8 cellular contexts compared by ENCODE assay signal in genomic region chr20:63864978-63865640, GRCh38. TPM values are rescaled to one million over a fixed set of nuclear protein-coding genes. Genes with fewer than 3 reads are reported as not detected.
DNase-seq lines count a peak whose midpoint lies in the region; ATAC-seq and TF ChIP-seq lines count a peak whose summit lies in the region.

TPD52L2 (plus strand) TSS chr20:63865270; CDS start chr20:63865366, 96 bp downstream.

- no peaks in the 10 kb centered on the region for H3K27me3 Mint-ChIP-seq in activated CD4-positive, alpha-beta T cell treated with anti-CD3 and anti-CD28 coated beads, Interleukin-2, amount 10 ng/mL, durations not matched to agents 7 days and 5 days

- H3K4me1 Mint-ChIP-seq in activated CD4-positive, alpha-beta T cell treated with anti-CD3 and anti-CD28 coated beads, Interleukin-2, amount 10 ng/mL, durations not matched to agents 7 days and 5 days = peaks cover 30% of the 10 kb centered on the region

- peak within 1 kb of the TSS; percentile 85 for H3K4me3 ChIP-seq in BJ (ENCODE audit: low read depth, low read length)

- H3K36me3 ChIP-seq in BJ (ENCODE audit: control insufficient read depth, insufficient read depth, low read length) = peaks cover 27% of the 10 kb centered on the region

- ATAC-seq in GM19324 (IDR thresholded peaks at IDR 0.05; ENCODE audit: low FRiP score, unreplicated experiment) (peak; percentile 78), HG03469 (IDR thresholded peaks at IDR 0.05; ENCODE audit: unreplicated experiment) (peak; percentile 46), left colon (peak; percentile 82)

- peak within 1 kb of the TSS; percentile 94 for H3K27ac Mint-ChIP-seq in activated CD4-positive, alpha-beta T cell treated with anti-CD3 and anti-CD28 coated beads, Interleukin-2, amount 10 ng/mL, durations not matched to agents 7 days and 5 days

- no peaks in the 10 kb centered on the region for H3K9me3 Mint-ChIP-seq in activated CD4-positive, alpha-beta T cell treated with anti-CD3 and anti-CD28 coated beads, Interleukin-2, amount 10 ng/mL, durations not matched to agents 7 days and 5 days

- peak; percentile 87 for DNase-seq in BJ (ENCODE audit: low read depth)
- peak; percentile 98 for DNase-seq in NCI-H69 (lab: John Stamatoyannopoulos, UW)
- DNase-seq in activated CD4-positive, alpha-beta T cell treated with anti-CD3 and anti-CD28 coated beads, Interleukin-2, amount 10 ng/mL, durations not matched to agents 7 days and 5 days = peak; percentile 99
- DNase-seq in cortex of kidney (lab: John Stamatoyannopoulos, UW) = peak; percentile 34
- peak; percentile 98 to 99 for DNase-seq in left colon
- DNase-seq in stimulated activated CD4-positive, alpha-beta T cell treated with anti-CD3 and anti-CD28 coated beads, Interleukin-1b, Interleukin-23, amount 100 ng/mL, for 48 hours = peak; percentile 99

- peaks cover 28% of the 10 kb centered on the region for H3K36me3 Mint-ChIP-seq in activated CD4-positive, alpha-beta T cell treated with anti-CD3 and anti-CD28 coated beads, Interleukin-2, amount 10 ng/mL, durations not matched to agents 7 days and 5 days (ENCODE audit: low read depth)

- intact Hi-C loops in left colon (cut with DNase I, micrococcal nuclease) = no loop called here

- POLR2A ChIA-PET in BJ (lab: Charles Lee) = interaction anchor here (0.6 to 1.0 kb wide), 5 partner anchors 80 to 592 kb away, joined by 3 to 11 read pairs (median 6); partner anchors contain the start of genes ARFGAP1, HELZ2 and PRPF6
- POLR2A ChIA-PET in activated CD4-positive, alpha-beta T cell treated with anti-CD3 and anti-CD28 coated beads, Interleukin-2, amount 10 ng/mL, durations not matched to agents 7 days and 5 days (lab: Charles Lee) = interaction anchor here (0.7 to 1.2 kb wide), 2 partner anchors 27 to 250 kb away, joined by 3 to 4 read pairs; no protein-coding TSS in a partner anchor

- no peaks in the 10 kb centered on the region for H3K27me3 ChIP-seq in BJ (ENCODE audit: control insufficient read depth, insufficient read depth, low read length)

- CTCF ChIA-PET in BJ (lab: Yijun Ruan, JAX) = interaction anchor here (0.8 to 4.0 kb wide), 15 partner anchors 11 to 328 kb away, joined by 3 to 31 read pairs (median 4); partner anchors contain the start of gene PTK6
- CTCF ChIA-PET in activated CD4-positive, alpha-beta T cell treated with anti-CD3 and anti-CD28 coated beads, Interleukin-2, amount 10 ng/mL, durations not matched to agents 7 days and 5 days (lab: Charles Lee) = interaction anchor here (0.8 to 3.4 kb wide), 12 partner anchors 8 to 327 kb away, joined by 3 to 20 read pairs (median 4); partner anchors contain the start of genes ARFRP1, PRPF6, PTK6 and ZGPAT

- peak within 1 kb of the TSS; percentile 89 for H3K4me3 Mint-ChIP-seq in activated CD4-positive, alpha-beta T cell treated with anti-CD3 and anti-CD28 coated beads, Interleukin-2, amount 10 ng/mL, durations not matched to agents 7 days and 5 days

- TF ChIP-seq CTCF in BJ (IDR thresholded peaks at IDR 0.05; ENCODE audit: insufficient read depth, low read depth, low read length) = no peak

RNA-seq across cellular contexts. Expression of gene TPD52L2, which starts in this region (rescaled TPM):
- 243 and 288 TPM in 2 replicates for polyA plus RNA-seq in BJ (2011; rRNA removed)
- polyA minus RNA-seq in BJ (2011; rRNA and poly(A)+ RNA removed) = 72.3 and 109 TPM in 2 replicates
- total RNA-seq in activated CD4-positive, alpha-beta T cell treated with anti-CD3 and anti-CD28 coated beads, Interleukin-2, amount 10 ng/mL, durations not matched to agents 7 days and 5 days = 10 to 100 TPM; 39.6 to 41.6 TPM
- total RNA-seq in left colon = 10 to 100 TPM; 49.5 to 58.5 TPM

Comparison
In these comparisons a context has a peak if more than half of its experiments do, and no peak if none do; other contexts are left out.
1. Peak in every context shown above with its lines: DNase-seq, ATAC-seq and H3K4me3 ChIP-seq.
2. DNase-seq: peak in every context shown above with its lines; median percentile 99 in activated CD4-positive, alpha-beta T cell treated with anti-CD3 and anti-CD28 coated beads, Interleukin-2, amount 10 ng/mL, durations not matched to agents 7 days and 5 days; 99 in stimulated activated CD4-positive, alpha-beta T cell treated with anti-CD3 and anti-CD28 coated beads, Interleukin-1b, Interleukin-23, amount 100 ng/mL, for 48 hours; 98 in left colon; 98 in NCI-H69; 87 in BJ; 34 in cortex of kidney.